In the genomic region with DNA sequence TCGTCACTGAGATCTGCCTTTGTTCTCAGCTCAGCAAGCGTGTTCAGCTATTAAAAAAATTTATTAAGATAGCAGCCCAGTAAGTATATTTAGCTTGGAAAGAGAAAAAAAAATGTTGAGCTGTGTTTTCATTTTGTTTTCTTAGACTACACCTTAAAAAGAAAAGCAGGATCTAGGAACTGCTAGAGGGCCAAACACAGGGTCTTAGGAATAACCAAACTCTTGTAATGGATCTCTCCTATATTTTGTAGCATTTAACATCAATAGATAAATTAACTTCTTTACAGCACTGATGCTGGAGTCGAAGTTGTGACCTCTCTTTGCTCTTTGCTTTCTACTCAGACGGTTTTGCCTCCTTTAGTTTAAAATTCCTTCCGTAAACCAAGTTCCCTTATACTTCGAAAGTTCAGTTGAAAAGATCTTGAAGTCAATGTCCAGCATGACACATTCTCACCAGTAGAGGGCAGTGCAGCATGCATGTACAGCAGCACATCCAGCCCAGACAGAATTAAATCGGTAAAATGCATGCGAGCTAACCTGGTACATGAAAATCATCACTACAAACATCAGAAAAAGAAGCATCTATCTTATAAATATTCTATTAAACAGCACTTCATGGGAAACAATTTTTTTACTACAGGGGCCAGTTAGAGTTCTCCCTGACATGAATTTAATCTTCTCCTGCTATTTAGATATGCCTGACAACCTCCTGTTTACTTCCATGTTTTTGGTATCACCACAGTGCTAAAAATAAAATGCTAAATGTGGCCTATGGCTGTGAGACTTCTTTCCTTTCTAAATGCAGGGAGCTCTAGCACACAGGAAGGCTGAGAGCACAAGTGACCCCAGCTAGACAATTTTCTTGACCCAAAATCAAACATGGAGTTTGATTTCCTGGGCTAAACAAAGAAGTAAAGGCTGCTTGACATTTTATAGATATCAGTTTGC, we compare ENCODE assay signal across 8 cellular contexts. TPM values are rescaled to one million over a fixed set of nuclear protein-coding genes. Genes with fewer than 3 reads are reported as not detected.
A peak's percentile ranks its signal among the peaks of the same experiment; 100 is the strongest.
DNase-seq lines count a peak whose midpoint lies in the region; ATAC-seq, FAIRE-seq and TF ChIP-seq lines count a peak whose summit lies in the region.

No MANE protein-coding gene starts in this region.

- H3K36me3 Mint-ChIP-seq in HFFc6 (ENCODE audit: low read depth), result no peaks in the 10 kb centered on the region
- no peaks in the 10 kb centered on the region for H3K36me3 Mint-ChIP-seq in WTC11

- H3K4me1 Mint-ChIP-seq in HFFc6 (ENCODE audit: low read depth) (peaks cover 39% of the 10 kb centered on the region), WTC11 (peaks cover 11% of the 10 kb centered on the region; the same call in 1 of the 2 replicates)

- no peaks in the 10 kb centered on the region for H3K36me3 ChIP-seq in kidney (ENCODE audit: control insufficient read depth in 1 of 2, insufficient read depth in 2 of 2, low read length in 2 of 2)

- H3K9me3 Mint-ChIP-seq in HFFc6 (no peaks in the 10 kb centered on the region), WTC11 (no peaks in the 10 kb centered on the region)

- peak; percentile 81 for ATAC-seq in WTC11
- ATAC-seq in GM21717 (IDR thresholded peaks at IDR 0.05; ENCODE audit: unreplicated experiment), result no peak

- no peak overlapping the region for H3K9ac ChIP-seq in kidney (ENCODE audit: low read length in 2 of 2)

- FAIRE-seq in kidney (lab: Jason Lieb, UNC), result peak; percentile 80

- CTCF ChIA-PET in WTC11 (lab: Charles Lee), result interaction anchor here (0.5 to 2.2 kb wide), 33 partner anchors 9 to 585 kb away, joined by 3 to 23 read pairs (median 4); partner anchors contain the start of genes CDCA7 and MAP3K20

- H3K27ac ChIP-seq in caudate nucleus (ENCODE audit: low read depth, low read length) (peak overlapping the region; percentile 11), kidney (ENCODE audit: low read depth in 2 of 2, low read length in 2 of 2) (no peak overlapping the region)

- intact Hi-C loops in kidney (cut with DNase I), result loop anchor here (5.0 kb wide), 1 partner anchor 185 kb away; no protein-coding TSS in a partner anchor

- no peaks in the 10 kb centered on the region for H3K4me1 ChIP-seq in kidney (ENCODE audit: control insufficient read depth in 1 of 2, insufficient read depth in 1 of 2, low read depth in 1 of 2, low read length in 2 of 2)

- H3K9me3 ChIP-seq in kidney (ENCODE audit: control insufficient read depth in 1 of 2, low read length in 2 of 2), result no peaks in the 10 kb centered on the region

- DNase-seq in DMS 273 (lab: John Stamatoyannopoulos, UW; ENCODE audit: unreplicated experiment), result peak; percentile 94
- peak; percentile 85 for DNase-seq in HFFc6
- peak; percentile 92 for DNase-seq in NCI-H2227 treated with DMSO at 0.1 percent for 48 hours (lab: John Stamatoyannopoulos, UW)
- peak; percentile 88 for DNase-seq in WTC11 (ENCODE audit: low spot score)
- DNase-seq in caudate nucleus (lab: John Stamatoyannopoulos, UW), result peak in 58 of 61 donors; percentile 1 to 95 (median 47)
- no peak for DNase-seq in kidney
- DNase-seq in stimulated activated CD4-positive, alpha-beta T cell treated with anti-CD3 and anti-CD28 coated beads, Interleukin-15, amount 100 ng/mL, for 1 hour (ENCODE audit: low read depth in 1 of 2, low spot score in 1 of 2), result peak; percentile 31 to 35

- peak overlapping the region; percentile 28 for H3K27ac Mint-ChIP-seq in HFFc6
- peak overlapping the region; percentile 3; the same call in 1 of the 2 replicates for H3K27ac Mint-ChIP-seq in WTC11

- POLR2A ChIA-PET in WTC11 (lab: Charles Lee), result no interaction called here

- H3K4me3 ChIP-seq in kidney (ENCODE audit: low read length in 2 of 2), result no peak overlapping the region

- H3K27me3 Mint-ChIP-seq in HFFc6 (ENCODE audit: insufficient read depth) (peaks cover 2% of the 10 kb centered on the region), WTC11 (ENCODE audit: low read depth) (no peaks in the 10 kb centered on the region)

- TF ChIP-seq CTCF in HFFc6 (IDR thresholded peaks at IDR 0.05) (peak; percentile 100), WTC11 (IDR thresholded peaks at IDR 0.05) (peak; percentile 83), kidney (IDR thresholded peaks at IDR 0.05; ENCODE audit: borderline replicate concordance, extremely low read depth, insufficient read depth) (peak; percentile 99)

- H3K4me3 Mint-ChIP-seq in HFFc6 (peak overlapping the region; percentile 41), WTC11 (no peak overlapping the region)

TF ChIP-seq in WTC11, 78 proteins besides CTCF, POLR2A, EP300 and RAD21:
- TF ChIP-seq ATF1 (CRISPR knock-in tag; IDR thresholded peaks at IDR 0.05), result no peak
- no peak for TF ChIP-seq RORB (CRISPR knock-in tag; IDR thresholded peaks at IDR 0.05)
- peak; percentile 78; the same call in 1 of the 2 replicates for TF ChIP-seq TEAD1 (CRISPR knock-in tag; IDR thresholded peaks at IDR 0.05)
- TF ChIP-seq ZNF121 (CRISPR knock-in tag; IDR thresholded peaks at IDR 0.05), result no peak
- no peak for TF ChIP-seq KAT7 (CRISPR knock-in tag; IDR thresholded peaks at IDR 0.05; ENCODE audit: borderline replicate concordance)

RNA-seq across cellular contexts. Expression of gene MAP3K20, which starts 48.2 kb away (rescaled TPM):
- total RNA-seq in HFFc6 (2021; fragmentation: NEBNext Ultra II Directional; extraction: Animal tissue kit (Norgen Biotek cat#: 25700)), result 100 to 1,000 TPM; 126 to 150 (median 134) TPM
- total RNA-seq in WTC11 (2021), result 14.2 to 15.2 TPM (median 14.5 TPM) in 3 replicates
- total RNA-seq in kidney, result 25.6 TPM
- 3.9 TPM for polyA plus RNA-seq in kidney (ENCODE audit: insufficient read depth, low read depth, low replicate concordance)
